In genomic region chr9:88749420-88749819, GRCh38 we compare ENCODE assay signal across 20 cellular contexts.
DNase-seq lines count a peak whose midpoint lies in the region; ATAC-seq and TF ChIP-seq lines count a peak whose summit lies in the region.
"Had no signal": no experiment of that assay in that cellular context is flagged by ENCODE, and none has a peak within 500 bp of the region (broad histone marks: within the 10 kb centered on the region; RNA-seq: fewer than 3 reads in every experiment).

No MANE protein-coding gene starts in this region.

- 56% methylated on average over 2 of the region's 2 CpGs for WGBS in mesenchymal stem cell

- H3K9me3 ChIP-seq in fibroblast of lung (ENCODE audit: control insufficient read depth, insufficient read depth, low read depth, low read length) (no peaks in the 10 kb centered on the region), mesenchymal stem cell (ENCODE audit: control insufficient read depth, low read length) (peaks cover 8% of the 10 kb centered on the region), neural progenitor cell (ENCODE audit: low read depth) (no peaks in the 10 kb centered on the region)

- peaks cover 50% of the 10 kb centered on the region for H3K4me1 Mint-ChIP-seq in neural progenitor cell
- no peaks in the 10 kb centered on the region for H3K4me1 Mint-ChIP-seq in activated naive CD4-positive, alpha-beta T cell treated with anti-CD3 and anti-CD28 coated beads, Interleukin-2, amount 10 ng/mL, durations not matched to agents 7 days and 5 days
- H3K4me1 Mint-ChIP-seq: stimulated activated naive CD8-positive, alpha-beta T cell treated with anti-CD3 and anti-CD28 coated beads, Interleukin-15, amount 100 ng/mL, for 72 hours had no signal

- H3K4me2 ChIP-seq in fibroblast of lung (ENCODE audit: extremely low read depth, insufficient read depth, low read length) = no peak overlapping the region
- H3K4me2 ChIP-seq in mesenchymal stem cell (ENCODE audit: low read length, poor library complexity, severe bottlenecking) = no peak overlapping the region
- no peak overlapping the region for H3K4me2 ChIP-seq in neural progenitor cell

- no peak for TF ChIP-seq CTCF in fibroblast of lung (conservative IDR thresholded peaks at IDR 0.05 in 1 of 2, IDR thresholded peaks at IDR 0.05 in 1 of 2; ENCODE audit: low read depth in 1 of 2, low read length in 2 of 2)
- TF ChIP-seq CTCF in neural progenitor cell (IDR thresholded peaks at IDR 0.05) = no peak

- H2BK5ac ChIP-seq in mesenchymal stem cell (ENCODE audit: low read depth, low read length, poor library complexity, severe bottlenecking) = no peak overlapping the region

- H3K27ac ChIP-seq in fibroblast of lung (ENCODE audit: insufficient read depth, low read length) (no peak overlapping the region), mesenchymal stem cell (ENCODE audit: low read length, poor library complexity, severe bottlenecking) (no peak overlapping the region), neural progenitor cell (no peak overlapping the region)
- H3K27ac ChIP-seq: SK-N-MC, spleen had no signal

- H3K79me1 ChIP-seq in mesenchymal stem cell (replicated peaks; ENCODE audit: low read length, poor library complexity, severe bottlenecking) = no peaks in the 10 kb centered on the region

- H2BK120ac ChIP-seq in mesenchymal stem cell (ENCODE audit: low read depth, low read length) = peak overlapping the region; percentile 77

- H3K4me3 ChIP-seq in fibroblast of lung (replicated peaks in 1 of 4; ENCODE audit: control extremely low read depth in 1 of 4, insufficient read depth in 1 of 4, low read depth in 3 of 4, low read length in 4 of 4) = no peak overlapping the region
- H3K4me3 ChIP-seq in mesenchymal stem cell (ENCODE audit: insufficient read depth in 1 of 2, low read depth in 1 of 2, low read length in 2 of 2) = no peak overlapping the region
- no peak overlapping the region for H3K4me3 ChIP-seq in neural progenitor cell
- H3K4me3 ChIP-seq: SK-N-MC, spleen had no signal

- peak; percentile 32 for ATAC-seq in Right ventricle myocardium inferior
- ATAC-seq: stimulated activated naive CD8-positive, alpha-beta T cell treated with anti-CD3 and anti-CD28 coated beads, Interleukin-15, amount 100 ng/mL, for 72 hours had no signal

- peaks cover 27% of the 10 kb centered on the region for H3F3A ChIP-seq in neural progenitor cell (ENCODE audit: low read depth)

- intact Hi-C loops in Right ventricle myocardium inferior (cut with DNase I) = loop anchor here (2.0 kb wide), 1 partner anchor 25 kb away; no protein-coding TSS in a partner anchor
- intact Hi-C loops in cardiac septum (cut with DNase I) = loop anchor here (5.0 kb wide), 1 partner anchor 243 kb away; the partner anchor contains the start of gene S1PR3

- DNase-seq in Right ventricle myocardium inferior (ENCODE audit: missing footprints) (no peak), cardiac septum (ENCODE audit: low spot score) (no peak), fibroblast of lung (ENCODE audit: low read depth in 2 of 2) (peak; percentile 35 to 72), mesenchymal stem cell (peak; percentile 97), NCI-H1048 (lab: John Stamatoyannopoulos, UW) (no peak), neural progenitor cell (ENCODE audit: low spot score) (no peak), NOMO-1 (lab: John Stamatoyannopoulos, UW; ENCODE audit: unreplicated experiment in 2 of 2) (no peak)
- DNase-seq in activated naive CD4-positive, alpha-beta T cell treated with anti-CD3 and anti-CD28 coated beads, Interleukin-2, amount 10 ng/mL, durations not matched to agents 7 days and 5 days = no peak
- DNase-seq: activated CD4-positive, alpha-beta memory T cell treated with anti-CD3 and anti-CD28 coated beads for 36 hours; amniotic stem cell; COR-L47; Kasumi-1; mesendoderm; NCI-H146; NCI-H446 treated with DMSO at 0.1 percent for 48 hours; stimulated activated naive CD8-positive, alpha-beta T cell treated with anti-CD3 and anti-CD28 coated beads, Interleukin-15, amount 100 ng/mL, for 72 hours had no signal

- H3K27ac Mint-ChIP-seq in neural progenitor cell = no peak overlapping the region
- no peak overlapping the region for H3K27ac Mint-ChIP-seq in activated naive CD4-positive, alpha-beta T cell treated with anti-CD3 and anti-CD28 coated beads, Interleukin-2, amount 10 ng/mL, durations not matched to agents 7 days and 5 days
- H3K27ac Mint-ChIP-seq: activated CD4-positive, alpha-beta memory T cell treated with anti-CD3 and anti-CD28 coated beads for 36 hours; activated T-helper 1 cell treated with anti-CD3 and anti-CD28 coated beads, Interleukin-12 subunit alpha, Interleukin-12 subunit beta, Interleukin-2, Interleukin-4 antibody, amounts not matched to agents 30 ng/mL and 10 ng/mL and 1 ng/mL, durations not matched to agents 14 hours and 24 hours and 36 hours; dendritic cell treated with granulocyte-macrophage colony-stimulating factor and Interleukin-4, amounts not matched to agents 40 ng/mL and 50 ng/mL, for 4 days had no signal

- H2AK5ac ChIP-seq in mesenchymal stem cell (ENCODE audit: low read length, severe bottlenecking) = no peak overlapping the region

- peaks cover 6% of the 10 kb centered on the region for H3K27me3 Mint-ChIP-seq in neural progenitor cell (ENCODE audit: insufficient read depth, low read depth)
- peaks cover 16% of the 10 kb centered on the region for H3K27me3 Mint-ChIP-seq in activated naive CD4-positive, alpha-beta T cell treated with anti-CD3 and anti-CD28 coated beads, Interleukin-2, amount 10 ng/mL, durations not matched to agents 7 days and 5 days

- CTCF ChIA-PET in activated naive CD4-positive, alpha-beta T cell treated with anti-CD3 and anti-CD28 coated beads, Interleukin-2, amount 10 ng/mL, durations not matched to agents 7 days and 5 days (lab: Charles Lee) = no interaction called here

- H3K4me1 ChIP-seq in fibroblast of lung (ENCODE audit: control insufficient read depth, extremely low read depth, insufficient read depth, low read length) = peaks cover 33% of the 10 kb centered on the region
- peaks cover 15% of the 10 kb centered on the region for H3K4me1 ChIP-seq in mesenchymal stem cell (ENCODE audit: control insufficient read depth, insufficient read depth, low read depth, low read length)
- peaks cover 30% of the 10 kb centered on the region for H3K4me1 ChIP-seq in neural progenitor cell

- H3K79me2 ChIP-seq in fibroblast of lung (ENCODE audit: control insufficient read depth, insufficient read depth, low read length) = no peaks in the 10 kb centered on the region
- no peaks in the 10 kb centered on the region for H3K79me2 ChIP-seq in neural progenitor cell (ENCODE audit: low read depth)

- no peaks in the 10 kb centered on the region for H3K36me3 ChIP-seq in fibroblast of lung (ENCODE audit: control insufficient read depth, insufficient read depth, low read length)
- H3K36me3 ChIP-seq in mesenchymal stem cell (ENCODE audit: control insufficient read depth in 1 of 2, insufficient read depth in 2 of 2, low read depth in 1 of 2, low read length in 2 of 2) = peaks cover 0 to 2% of the 10 kb centered on the region in 2 experiments
- H3K36me3 ChIP-seq in neural progenitor cell = no peaks in the 10 kb centered on the region
- H3K36me3 ChIP-seq: spleen had no signal

- H3K9ac ChIP-seq in fibroblast of lung (ENCODE audit: insufficient read depth, low read length) (no peak overlapping the region), mesenchymal stem cell (ENCODE audit: low read length) (no peak overlapping the region), neural progenitor cell (no peak overlapping the region)

- H3K18ac ChIP-seq in mesenchymal stem cell (ENCODE audit: low read depth in 1 of 2, low read length in 2 of 2) = peak overlapping the region; percentile 43 to 82

- no peaks in the 10 kb centered on the region for H4K20me1 ChIP-seq in fibroblast of lung (ENCODE audit: control insufficient read depth, extremely low read depth, insufficient read depth, low read length)
- H4K20me1 ChIP-seq in neural progenitor cell (ENCODE audit: low read depth) = no peaks in the 10 kb centered on the region

- H2AFZ ChIP-seq in fibroblast of lung (ENCODE audit: low read length) = no peak overlapping the region
- H2AFZ ChIP-seq in mesenchymal stem cell (ENCODE audit: low read depth, low read length) = no peak overlapping the region
- no peak overlapping the region for H2AFZ ChIP-seq in neural progenitor cell (replicated peaks)

- peak overlapping the region; percentile 52 for H4K91ac ChIP-seq in mesenchymal stem cell (ENCODE audit: low read length)

- no peak overlapping the region for H2BK15ac ChIP-seq in mesenchymal stem cell (ENCODE audit: low read depth, poor library complexity, severe bottlenecking)

- H3K9me3 Mint-ChIP-seq in neural progenitor cell = peaks cover 13% of the 10 kb centered on the region
- no peaks in the 10 kb centered on the region for H3K9me3 Mint-ChIP-seq in activated naive CD4-positive, alpha-beta T cell treated with anti-CD3 and anti-CD28 coated beads, Interleukin-2, amount 10 ng/mL, durations not matched to agents 7 days and 5 days
- H3K9me3 Mint-ChIP-seq: activated CD4-positive, alpha-beta memory T cell treated with anti-CD3 and anti-CD28 coated beads for 36 hours; activated T-helper 1 cell treated with anti-CD3 and anti-CD28 coated beads, Interleukin-12 subunit alpha, Interleukin-12 subunit beta, Interleukin-2, Interleukin-4 antibody, amounts not matched to agents 30 ng/mL and 10 ng/mL and 1 ng/mL, durations not matched to agents 14 hours and 24 hours and 36 hours; dendritic cell treated with granulocyte-macrophage colony-stimulating factor and Interleukin-4, amounts not matched to agents 40 ng/mL and 50 ng/mL, for 4 days; stimulated activated naive CD8-positive, alpha-beta T cell treated with anti-CD3 and anti-CD28 coated beads, Interleukin-15, amount 100 ng/mL, for 72 hours had no signal

- H2BK12ac ChIP-seq in mesenchymal stem cell (ENCODE audit: low read length in 2 of 2) = peak overlapping the region; percentile 95 to 98

- no peak overlapping the region for H3K23ac ChIP-seq in mesenchymal stem cell (ENCODE audit: low read length in 2 of 2)

- H3K36me3 Mint-ChIP-seq in neural progenitor cell = peaks cover 2% of the 10 kb centered on the region
- H3K36me3 Mint-ChIP-seq in activated naive CD4-positive, alpha-beta T cell treated with anti-CD3 and anti-CD28 coated beads, Interleukin-2, amount 10 ng/mL, durations not matched to agents 7 days and 5 days = no peaks in the 10 kb centered on the region
- H3K36me3 Mint-ChIP-seq: activated CD4-positive, alpha-beta memory T cell treated with anti-CD3 and anti-CD28 coated beads for 36 hours had no signal

- H3K4me3 Mint-ChIP-seq in neural progenitor cell = no peak overlapping the region
- H3K4me3 Mint-ChIP-seq in activated naive CD4-positive, alpha-beta T cell treated with anti-CD3 and anti-CD28 coated beads, Interleukin-2, amount 10 ng/mL, durations not matched to agents 7 days and 5 days = no peak overlapping the region
- H3K4me3 Mint-ChIP-seq: activated CD4-positive, alpha-beta memory T cell treated with anti-CD3 and anti-CD28 coated beads for 36 hours; activated T-helper 1 cell treated with anti-CD3 and anti-CD28 coated beads, Interleukin-12 subunit alpha, Interleukin-12 subunit beta, Interleukin-2, Interleukin-4 antibody, amounts not matched to agents 30 ng/mL and 10 ng/mL and 1 ng/mL, durations not matched to agents 14 hours and 24 hours and 36 hours; dendritic cell treated with granulocyte-macrophage colony-stimulating factor and Interleukin-4, amounts not matched to agents 40 ng/mL and 50 ng/mL, for 4 days; stimulated activated naive CD8-positive, alpha-beta T cell treated with anti-CD3 and anti-CD28 coated beads, Interleukin-15, amount 100 ng/mL, for 72 hours had no signal

- H3K4ac ChIP-seq in mesenchymal stem cell (ENCODE audit: low read depth in 1 of 2, low read length in 2 of 2) = peak overlapping the region in 1 of 2 experiments; percentile 70

- no peak overlapping the region for H3K14ac ChIP-seq in mesenchymal stem cell (ENCODE audit: low read length in 2 of 2)

- H3K27me3 ChIP-seq in fibroblast of lung (ENCODE audit: control insufficient read depth, insufficient read depth, low read length) = no peaks in the 10 kb centered on the region
- H3K27me3 ChIP-seq in mesenchymal stem cell (ENCODE audit: control insufficient read depth in 1 of 2, insufficient read depth in 1 of 2, low read length in 2 of 2) = no peaks in the 10 kb centered on the region
- no peaks in the 10 kb centered on the region for H3K27me3 ChIP-seq in neural progenitor cell

- no peak overlapping the region for H4K8ac ChIP-seq in mesenchymal stem cell (ENCODE audit: low read length)

Comparison
In these comparisons a context has a peak if more than half of its experiments do, and no peak if none do; other contexts are left out.
1. DNase-seq: peak in fibroblast of lung (2 of 2) and mesenchymal stem cell (single experiment); none in Right ventricle myocardium inferior (single experiment), cardiac septum (single experiment), NCI-H1048 (single experiment), neural progenitor cell (single experiment), NOMO-1 (0 of 2) and activated naive CD4-positive, alpha-beta T cell treated with anti-CD3 and anti-CD28 coated beads, Interleukin-2, amount 10 ng/mL, durations not matched to agents 7 days and 5 days (single experiment).